8 cellular contexts compared by ENCODE assay signal in genomic region chr11:90222459-90223247, GRCh38. TPM values are rescaled to one million over a fixed set of nuclear protein-coding genes. Genes with fewer than 3 reads are reported as not detected.
DNase-seq lines count a peak whose midpoint lies in the region; TF ChIP-seq lines count a peak whose summit lies in the region.

Gene CHORDC1 (minus strand): TSS chr11:90223049. CDS start chr11:90222954, 95 bp downstream.

- no peaks in the 10 kb centered on the region for H3K79me1 ChIP-seq in mesenchymal stem cell (replicated peaks; ENCODE audit: low read length, poor library complexity, severe bottlenecking)

- peak within 1 kb of the TSS; percentile 89 for H2BK120ac ChIP-seq in mesenchymal stem cell (ENCODE audit: low read depth, low read length)

- H3K4me3 ChIP-seq in endocrine pancreas (ENCODE audit: control insufficient read depth, insufficient read depth, low read length) (peak within 1 kb of the TSS; percentile 98), mesenchymal stem cell (ENCODE audit: insufficient read depth in 1 of 2, low read depth in 1 of 2, low read length in 2 of 2) (peak within 1 kb of the TSS; percentile 84 to 99)

- no peak within 1 kb of the TSS for H2AK5ac ChIP-seq in mesenchymal stem cell (ENCODE audit: low read length, severe bottlenecking)

- H3K4ac ChIP-seq in mesenchymal stem cell (ENCODE audit: low read depth in 1 of 2, low read length in 2 of 2): peak within 1 kb of the TSS; percentile 55 to 81

- H3K4me2 ChIP-seq in mesenchymal stem cell (ENCODE audit: low read length, poor library complexity, severe bottlenecking): peak within 1 kb of the TSS; percentile 66

- H3K36me3 ChIP-seq in endocrine pancreas (ENCODE audit: control insufficient read depth, insufficient read depth, low read length) (no peaks in the 10 kb centered on the region), mesenchymal stem cell (ENCODE audit: control insufficient read depth in 1 of 2, insufficient read depth in 2 of 2, low read depth in 1 of 2, low read length in 2 of 2) (no peaks in the 10 kb centered on the region)

- H3K4me1 ChIP-seq in endocrine pancreas (ENCODE audit: control insufficient read depth, insufficient read depth, low read length) (peaks cover 22% of the 10 kb centered on the region), mesenchymal stem cell (ENCODE audit: control insufficient read depth, insufficient read depth, low read depth, low read length) (peaks cover 4% of the 10 kb centered on the region)

- H4K91ac ChIP-seq in mesenchymal stem cell (ENCODE audit: low read length): peak within 1 kb of the TSS; percentile 90

- peak within 1 kb of the TSS; percentile 82 for H3K27ac ChIP-seq in mesenchymal stem cell (ENCODE audit: low read length, poor library complexity, severe bottlenecking)

- H3K9me3 ChIP-seq in endocrine pancreas (ENCODE audit: control insufficient read depth, low read length) (no peaks in the 10 kb centered on the region), mesenchymal stem cell (ENCODE audit: control insufficient read depth, low read length) (no peaks in the 10 kb centered on the region)

- H2BK5ac ChIP-seq in mesenchymal stem cell (ENCODE audit: low read depth, low read length, poor library complexity, severe bottlenecking): peak within 1 kb of the TSS; percentile 22

- H3K9ac ChIP-seq in endocrine pancreas (ENCODE audit: control insufficient read depth, insufficient read depth, low read length) (peak within 1 kb of the TSS; percentile 95), mesenchymal stem cell (ENCODE audit: low read length) (peak within 1 kb of the TSS; percentile 96)

- H2BK12ac ChIP-seq in mesenchymal stem cell (ENCODE audit: low read length in 2 of 2): peak within 1 kb of the TSS in 1 of 2 experiments; percentile 18

- no peak within 1 kb of the TSS for H3K23ac ChIP-seq in mesenchymal stem cell (ENCODE audit: low read length in 2 of 2)

- peak within 1 kb of the TSS; percentile 80 for H2BK15ac ChIP-seq in mesenchymal stem cell (ENCODE audit: low read depth, poor library complexity, severe bottlenecking)

- H4K8ac ChIP-seq in mesenchymal stem cell (ENCODE audit: low read length): peak within 1 kb of the TSS; percentile 96

- DNase-seq in COR-L47 (lab: John Stamatoyannopoulos, UW) (peak; percentile 71), GM20000 (ENCODE audit: low spot score) (peak; percentile 93), HS-5 (ENCODE audit: low read depth) (peak; percentile 60), NOMO-1 treated with dmso at 0.1 percent for 144 hours (lab: John Stamatoyannopoulos, UW; ENCODE audit: unreplicated experiment) (peak; percentile 81), mesenchymal stem cell (peak; percentile 89)
- peak; percentile 70 to 93 (median 88) for DNase-seq in activated CD8-positive, alpha-beta memory T cell treated with anti-CD3 and anti-CD28 coated beads for 48 hours (ENCODE audit: low read depth in 2 of 3, low spot score in 2 of 3)
- DNase-seq in stimulated activated CD8-positive, alpha-beta memory T cell treated with anti-CD3 and anti-CD28 coated beads, Interleukin-12 subunit alpha, Interleukin-12 subunit beta, amount 100 ng/mL, for 4 hours (ENCODE audit: low read depth): peak; percentile 91

- WGBS in mesenchymal stem cell: under 1% methylated on average over 64 of the region's 71 CpGs

- peak within 1 kb of the TSS; percentile 42 for H2AFZ ChIP-seq in mesenchymal stem cell (ENCODE audit: low read depth, low read length)

- H3K14ac ChIP-seq in mesenchymal stem cell (ENCODE audit: low read length in 2 of 2): peak within 1 kb of the TSS in 1 of 2 experiments; percentile 64

- H3K27me3 ChIP-seq in endocrine pancreas (ENCODE audit: control insufficient read depth, insufficient read depth, low read length): no peaks in the 10 kb centered on the region
- H3K27me3 ChIP-seq in mesenchymal stem cell (ENCODE audit: control insufficient read depth in 1 of 2, insufficient read depth in 1 of 2, low read length in 2 of 2): no peaks in the 10 kb centered on the region

- peak within 1 kb of the TSS; percentile 77 to 94 for H3K18ac ChIP-seq in mesenchymal stem cell (ENCODE audit: low read depth in 1 of 2, low read length in 2 of 2)

- no peak for TF ChIP-seq CTCF in GM20000 (IDR thresholded peaks at IDR 0.05; ENCODE audit: extremely low read depth, missing control alignments)

RNA-seq across cellular contexts. Expression of gene CHORDC1, which starts in this region (rescaled TPM):
- polyA plus RNA-seq in mesenchymal stem cell (2013, experiment 1 of 2): 24.1 TPM
- 24.1 TPM for polyA plus RNA-seq in mesenchymal stem cell (2013, experiment 2 of 2)

Comparison
In these comparisons a context has a peak if more than half of its experiments do, and no peak if none do; other contexts are left out.
1. Peak in every context shown above with its lines: DNase-seq, H3K4me3 ChIP-seq and H3K27ac ChIP-seq.